2 cellular contexts compared by ENCODE assay signal in the genomic region with DNA sequence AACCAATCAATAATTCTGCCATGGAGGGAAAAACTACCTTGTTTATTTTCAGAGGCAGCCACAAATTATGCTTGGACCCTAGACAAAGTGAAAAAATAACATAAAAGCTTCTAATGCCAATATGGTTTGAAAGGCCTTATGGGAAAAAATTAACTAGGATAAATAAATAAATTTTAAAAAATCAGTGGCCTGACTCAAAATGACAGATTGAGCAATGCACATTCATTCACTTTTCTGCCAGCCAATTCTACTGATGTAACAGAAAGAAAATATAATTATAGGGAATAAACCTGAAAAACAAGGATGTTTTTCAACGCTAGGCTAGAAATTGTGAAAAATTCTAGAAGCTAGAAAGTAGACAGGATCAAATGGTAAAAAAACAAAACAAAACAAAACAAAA.
TF ChIP-seq lines count a peak whose summit lies in the region.

No MANE protein-coding gene starts in this region.

TF ChIP-seq in GM23338, 12 proteins besides CTCF, POLR2A, EP300 and RAD21 (continued from another document):
- TF ChIP-seq ZNF462 (CRISPR knock-in tag; IDR thresholded peaks at IDR 0.05) (no peak), EZH2phosphoT487 (IDR thresholded peaks at IDR 0.05; ENCODE audit: unreplicated experiment) (no peak), REST (IDR thresholded peaks at IDR 0.05; ENCODE audit: unreplicated experiment) (no peak), ZNF114 (CRISPR knock-in tag; IDR thresholded peaks at IDR 0.05) (no peak)

TF ChIP-seq in HepG2, 621 proteins besides CTCF, POLR2A, EP300 and RAD21 (continued from another document):
- TF ChIP-seq, protein P1, sequence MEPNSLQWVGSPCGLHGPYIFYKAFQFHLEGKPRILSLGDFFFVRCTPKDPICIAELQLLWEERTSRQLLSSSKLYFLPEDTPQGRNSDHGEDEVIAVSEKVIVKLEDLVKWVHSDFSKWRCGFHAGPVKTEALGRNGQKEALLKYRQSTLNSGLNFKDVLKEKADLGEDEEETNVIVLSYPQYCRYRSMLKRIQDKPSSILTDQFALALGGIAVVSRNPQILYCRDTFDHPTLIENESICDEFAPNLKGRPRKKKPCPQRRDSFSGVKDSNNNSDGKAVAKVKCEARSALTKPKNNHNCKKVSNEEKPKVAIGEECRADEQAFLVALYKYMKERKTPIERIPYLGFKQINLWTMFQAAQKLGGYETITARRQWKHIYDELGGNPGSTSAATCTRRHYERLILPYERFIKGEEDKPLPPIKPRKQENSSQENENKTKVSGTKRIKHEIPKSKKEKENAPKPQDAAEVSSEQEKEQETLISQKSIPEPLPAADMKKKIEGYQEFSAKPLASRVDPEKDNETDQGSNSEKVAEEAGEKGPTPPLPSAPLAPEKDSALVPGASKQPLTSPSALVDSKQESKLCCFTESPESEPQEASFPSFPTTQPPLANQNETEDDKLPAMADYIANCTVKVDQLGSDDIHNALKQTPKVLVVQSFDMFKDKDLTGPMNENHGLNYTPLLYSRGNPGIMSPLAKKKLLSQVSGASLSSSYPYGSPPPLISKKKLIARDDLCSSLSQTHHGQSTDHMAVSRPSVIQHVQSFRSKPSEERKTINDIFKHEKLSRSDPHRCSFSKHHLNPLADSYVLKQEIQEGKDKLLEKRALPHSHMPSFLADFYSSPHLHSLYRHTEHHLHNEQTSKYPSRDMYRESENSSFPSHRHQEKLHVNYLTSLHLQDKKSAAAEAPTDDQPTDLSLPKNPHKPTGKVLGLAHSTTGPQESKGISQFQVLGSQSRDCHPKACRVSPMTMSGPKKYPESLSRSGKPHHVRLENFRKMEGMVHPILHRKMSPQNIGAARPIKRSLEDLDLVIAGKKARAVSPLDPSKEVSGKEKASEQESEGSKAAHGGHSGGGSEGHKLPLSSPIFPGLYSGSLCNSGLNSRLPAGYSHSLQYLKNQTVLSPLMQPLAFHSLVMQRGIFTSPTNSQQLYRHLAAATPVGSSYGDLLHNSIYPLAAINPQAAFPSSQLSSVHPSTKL (CRISPR knock-in tag; IDR thresholded peaks at IDR 0.05) = no peak
